Comparison of ENCODE assay signal across 8 cellular contexts in genomic region chr21:43426404-43427241, GRCh38. TPM values are rescaled to one million over a fixed set of nuclear protein-coding genes. Genes with fewer than 3 reads are reported as not detected.
DNase-seq lines count a peak whose midpoint lies in the region; ATAC-seq, FAIRE-seq and TF ChIP-seq lines count a peak whose summit lies in the region.
"Not testable (repeated sequence)": the region's sequence is repeated elsewhere in the genome, so short reads cannot be mapped to it uniquely, and the experiment has no call there.

Gene SIK1, minus strand, starts transcription at chr21:43427131. Its CDS starts 953 bp downstream, at chr21:43426178.

- TF ChIP-seq CTCF in DND-41 (IDR thresholded peaks at IDR 0.05; ENCODE audit: borderline replicate concordance, extremely low read depth, low read length, poor library complexity, severe bottlenecking); PC-9 (conservative IDR thresholded peaks at IDR 0.05); astrocyte (IDR thresholded peaks at IDR 0.05; ENCODE audit: insufficient read depth, low read depth, low read length); testis (IDR thresholded peaks at IDR 0.05): not testable (repeated sequence)

- H3K27ac Mint-ChIP-seq in astrocyte (ENCODE audit: unreplicated experiment); naive B cell: not testable (repeated sequence)

- H3K36me3 Mint-ChIP-seq in astrocyte (ENCODE audit: low read depth, unreplicated experiment); naive B cell: not testable (repeated sequence)

- not testable (repeated sequence) for H3K27ac ChIP-seq in DND-41 (ENCODE audit: low read length); PC-9; astrocyte (ENCODE audit: low read depth, low read length); testis

- H3K4me3 ChIP-seq in DND-41 (ENCODE audit: low read depth in 1 of 2, low read length in 2 of 2); PC-9; astrocyte (ENCODE audit: insufficient read depth, low read depth, low read length); testis: not testable (repeated sequence)

- H3K36me3 ChIP-seq in DND-41 (ENCODE audit: insufficient read depth, low read length); PC-9 (ENCODE audit: low read depth); astrocyte (ENCODE audit: insufficient read depth, low read length); testis (ENCODE audit: low read depth, missing control alignments): not testable (repeated sequence)

- not testable (repeated sequence) for H3K27me3 ChIP-seq in DND-41 (ENCODE audit: insufficient read depth, low read length, poor library complexity); PC-9 (ENCODE audit: insufficient read depth, low read depth); astrocyte (ENCODE audit: insufficient read depth, low read length); testis

- not testable (repeated sequence) for H3K4me1 ChIP-seq in DND-41 (ENCODE audit: insufficient read depth, low read length); PC-9 (replicated peaks; ENCODE audit: insufficient read depth); astrocyte (ENCODE audit: insufficient read depth, low read length); testis

- peak; percentile 53 for ATAC-seq in DND-41 (ENCODE audit: insufficient read depth, low read depth)
- peak; percentile 20 for ATAC-seq in GM21447 (IDR thresholded peaks at IDR 0.05; ENCODE audit: unreplicated experiment)
- ATAC-seq in HG02981 (IDR thresholded peaks at IDR 0.05; ENCODE audit: unreplicated experiment) = peak; percentile 34
- peak in 1 of 2 donors; percentile 12 for ATAC-seq in left cardiac atrium
- peak; percentile 56 to 60 for ATAC-seq in naive B cell (ENCODE audit: low read depth in 2 of 2)

- not testable (repeated sequence) for H3K9me3 ChIP-seq in DND-41 (ENCODE audit: insufficient read depth, low read length, severe bottlenecking); PC-9 (ENCODE audit: insufficient read depth, low read depth); astrocyte (ENCODE audit: insufficient read depth, low read depth, low read length); testis

- CTCF ChIA-PET in PC-9 (lab: Charles Lee) = not testable (repeated sequence)

- not testable (repeated sequence) for H3K9me2 ChIP-seq in PC-9 (ENCODE audit: insufficient read depth)

- not testable (repeated sequence) for H2AFZ ChIP-seq in DND-41 (ENCODE audit: low read depth, low read length); PC-9; astrocyte (ENCODE audit: low read depth, low read length)

- not testable (repeated sequence) for TF ChIP-seq POLR2A in testis (IDR thresholded peaks at IDR 0.05)

- intact Hi-C loops in PC-9 (cut with micrococcal nuclease; ENCODE audit: unreplicated experiment); left cardiac atrium (cut with DNase I); testis (cut with DNase I; ENCODE audit: low total_unique reads): not testable (repeated sequence)

- POLR2A ChIA-PET in PC-9 (lab: Charles Lee; ENCODE audit: unreplicated experiment) = not testable (repeated sequence)

- not testable (repeated sequence) for H3K4me1 Mint-ChIP-seq in astrocyte (ENCODE audit: low read depth, unreplicated experiment); naive B cell

- not testable (repeated sequence) for DNase-seq in DND-41; PC-9; astrocyte (ENCODE audit: low read depth); left cardiac atrium; naive B cell; testis

- not testable (repeated sequence) for H3K4me2 ChIP-seq in DND-41 (ENCODE audit: insufficient read depth, low read length); PC-9; astrocyte (ENCODE audit: low read length)

- H3K9ac ChIP-seq in DND-41 (ENCODE audit: low read depth, low read length); astrocyte (ENCODE audit: low read length): not testable (repeated sequence)

- not testable (repeated sequence) for H3K9me3 Mint-ChIP-seq in astrocyte (ENCODE audit: unreplicated experiment); naive B cell

- no CpG with 5 or more reads among the region's 120 CpGs for WGBS in testis, 2 donors

- not testable (repeated sequence) for H3K27me3 Mint-ChIP-seq in astrocyte (ENCODE audit: low read depth, unreplicated experiment); naive B cell

- not testable (repeated sequence) for H3F3A ChIP-seq in PC-9 (ENCODE audit: insufficient read depth, low read depth)

- not testable (repeated sequence) for H3K4me3 Mint-ChIP-seq in astrocyte (ENCODE audit: unreplicated experiment); naive B cell

- H3K79me2 ChIP-seq in DND-41 (ENCODE audit: insufficient read depth, low read length); PC-9 (ENCODE audit: low read depth); astrocyte (ENCODE audit: insufficient read depth, low read length): not testable (repeated sequence)

- not testable (repeated sequence) for BruUV-seq in PC-9 (replicated peaks; lab: Mats Ljungman, UMichigan)

- H4K20me1 ChIP-seq in DND-41 (ENCODE audit: insufficient read depth, low read length); PC-9 (ENCODE audit: insufficient read depth); astrocyte (ENCODE audit: insufficient read depth, low read length): not testable (repeated sequence)

- FAIRE-seq in astrocyte (lab: Jason Lieb, UNC) = not testable (repeated sequence)

RNA-seq across cellular contexts. Expression of gene SIK1, which starts in this region (rescaled TPM):
- 28.5 and 37.7 TPM in 2 replicates for total RNA-seq in PC-9 (2021)
- 58.7 and 68.0 TPM in 2 replicates for total RNA-seq in astrocyte
- 10 to 100 TPM; 15.3 to 49.7 TPM for total RNA-seq in left cardiac atrium
- 1 to 10 TPM; 2.1 to 6.6 (median 3.8) TPM for polyA plus RNA-seq in naive B cell (ENCODE audit: low read depth in 6 of 6)
- total RNA-seq in testis = 10 to 100 TPM; 10.6 to 12.0 TPM
- not detected for polyA plus RNA-seq in testis (ENCODE audit: insufficient read depth, low read depth, low replicate concordance)
